ENCODE assay signal across 19 cellular contexts in the genomic region with DNA sequence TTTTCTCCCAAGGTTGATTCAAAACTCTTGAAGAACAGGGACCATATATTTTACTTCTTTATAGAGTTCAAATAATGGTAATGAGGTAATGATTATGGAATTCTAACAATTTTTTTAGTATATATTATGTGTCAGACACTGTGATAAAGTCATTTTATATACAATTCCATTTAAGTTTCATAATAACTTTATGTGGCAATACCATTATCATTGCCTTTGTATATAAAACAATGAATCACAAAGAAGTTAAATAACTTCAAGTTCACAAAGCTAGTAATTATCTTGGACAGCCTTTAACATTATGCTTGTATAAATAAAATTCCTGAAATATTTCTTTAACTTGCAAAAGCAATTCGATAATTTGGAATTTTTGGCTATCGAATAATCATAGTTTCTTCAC. TPM values are rescaled to one million over a fixed set of nuclear protein-coding genes. Genes with fewer than 3 reads are reported as not detected.
"Had no signal": no experiment of that assay in that cellular context is flagged by ENCODE, and none has a peak within 500 bp of the region (broad histone marks: within the 10 kb centered on the region; RNA-seq: fewer than 3 reads in every experiment).

No MANE protein-coding gene starts in this region.

- H3K36me3 ChIP-seq: ascending aorta had no signal

- H3K27me3 ChIP-seq: ascending aorta, body of pancreas had no signal

- H3K27ac ChIP-seq: ascending aorta, body of pancreas, PC-9, VCaP had no signal

- H3K4me3 ChIP-seq: ascending aorta, body of pancreas, PC-9 had no signal

- ATAC-seq: activated CD8-positive, alpha-beta T cell treated with anti-CD3 and anti-CD28 coated beads for 36 hours; activated T-cell treated with anti-CD3 and anti-CD28 coated beads, Interleukin-2, amount 50 U/mL, for 72 hours; body of pancreas; T-cell had no signal

- DNase-seq: activated CD4-positive, CD25-positive, alpha-beta regulatory T cell; activated CD8-positive, alpha-beta memory T cell treated with anti-CD3 and anti-CD28 coated beads, Interleukin-2, amount 50 U/mL, for 4 hours; activated CD8-positive, alpha-beta T cell treated with anti-CD3 and anti-CD28 coated beads for 36 hours; activated naive CD4-positive, alpha-beta T cell; activated T-cell treated with anti-CD3 and anti-CD28 coated beads, Interleukin-2, amount 50 U/mL, for 72 hours; amniotic stem cell; body of pancreas; NCI-H1105 treated with DMSO at 0.1 percent for 48 hours; NCI-H1436 treated with DMSO at 0.1 percent for 48 hours; NCI-H187; NCI-H2081; NCI-H446; NCI-H524; SIG-M5; T-cell; T-helper 2 cell had no signal

- H3K9me3 ChIP-seq: ascending aorta, body of pancreas had no signal

- H3K4me1 ChIP-seq: ascending aorta, body of pancreas had no signal

RNA-seq across cellular contexts. Expression of a gene that starts 20.6 kb away (rescaled TPM):
- total RNA-seq: activated CD8-positive, alpha-beta T cell treated with anti-CD3 and anti-CD28 coated beads for 36 hours; activated T-cell treated with anti-CD3 and anti-CD28 coated beads, Interleukin-2, amount 50 U/mL, for 72 hours; ascending aorta; body of pancreas had no signal
